Comparison of ENCODE assay signal across 8 cellular contexts in genomic region chr7:131513245-131514061, GRCh38. TPM values are rescaled to one million over a fixed set of nuclear protein-coding genes. Genes with fewer than 3 reads are reported as not detected.
DNase-seq lines count a peak whose midpoint lies in the region; ATAC-seq, FAIRE-seq and TF ChIP-seq lines count a peak whose summit lies in the region.

No MANE protein-coding gene starts in this region.

- CTCF ChIA-PET in AG04450 (lab: Charles Lee) (interaction anchor here (0.6 to 5.6 kb wide), 25 partner anchors 8 to 628 kb away, joined by 3 to 50 read pairs (median 4); no protein-coding TSS in a partner anchor), WTC11 (lab: Charles Lee) (interaction anchor here (0.5 to 3.8 kb wide), 13 partner anchors 15 to 196 kb away, joined by 3 to 29 read pairs (median 4); no protein-coding TSS in a partner anchor), mammary epithelial cell (lab: Charles Lee; ENCODE audit: low non-redundant PET) (no interaction called here)

- no peak overlapping the region for H3K4me3 Mint-ChIP-seq in WTC11

- TF ChIP-seq CTCF in AG04450 (IDR thresholded peaks at IDR 0.05; ENCODE audit: low read depth, low read length) (peak; percentile 98), WTC11 (IDR thresholded peaks at IDR 0.05) (peak; percentile 98), mammary epithelial cell (conservative IDR thresholded peaks at IDR 0.05 in 1 of 2, IDR thresholded peaks at IDR 0.05 in 1 of 2; ENCODE audit: extremely low read depth in 1 of 2, insufficient read depth in 1 of 2, low read depth in 1 of 2, low read length in 2 of 2) (peak; percentile 97 to 99), keratinocyte (optimal IDR thresholded peaks at IDR 0.05 in 1 of 3, IDR thresholded peaks at IDR 0.05 in 1 of 3, conservative IDR thresholded peaks at IDR 0.05 in 1 of 3; ENCODE audit: extremely low read depth in 1 of 3, insufficient read depth in 2 of 3, low read length in 3 of 3) (peak; percentile 98 to 100 (median 99))

- intact Hi-C loops in mammary epithelial cell (cut with micrococcal nuclease), result loop anchor here (1.0 kb wide), 1 partner anchor 444 kb away; no protein-coding TSS in a partner anchor

- DNase-seq in AG04450 (ENCODE audit: low read depth, low spot score) (peak; percentile 68), NCI-H2196 (lab: John Stamatoyannopoulos, UW; ENCODE audit: unreplicated experiment) (peak; percentile 94), WTC11 (ENCODE audit: low spot score) (peak; percentile 90), mammary epithelial cell (peak; percentile 64), keratinocyte (ENCODE audit: low read depth, low spot score) (peak; percentile 59)
- peak; percentile 67 to 80 for DNase-seq in stimulated activated CD4-positive, alpha-beta T cell treated with anti-CD3 and anti-CD28 coated beads, Interleukin-15, amount 100 ng/mL, for 48 hours (ENCODE audit: low read depth in 2 of 2)

- peaks cover 76% of the 10 kb centered on the region for H3K4me1 Mint-ChIP-seq in WTC11

- no peaks in the 10 kb centered on the region for H3K27me3 Mint-ChIP-seq in WTC11 (ENCODE audit: low read depth)

- BruUV-seq in mammary epithelial cell (replicated peaks; lab: Mats Ljungman, UMichigan), result no TSS peak

- H3K4me2 ChIP-seq in mammary epithelial cell (ENCODE audit: insufficient read depth, low read depth, low read length) (no peak overlapping the region), keratinocyte (ENCODE audit: control insufficient read depth, extremely low read depth, insufficient read depth, low read depth, low read length) (no peak overlapping the region)

- H3K79me2 ChIP-seq in mammary epithelial cell (ENCODE audit: insufficient read depth, low read length) (no peaks in the 10 kb centered on the region), keratinocyte (ENCODE audit: control insufficient read depth, insufficient read depth, low read length) (no peaks in the 10 kb centered on the region)

- H3K27ac ChIP-seq in AG04450 (ENCODE audit: low read depth, low read length) (no peak overlapping the region), mammary epithelial cell (ENCODE audit: insufficient read depth, low read depth, low read length) (no peak overlapping the region), keratinocyte (ENCODE audit: control insufficient read depth, insufficient read depth, low read length) (no peak overlapping the region)

- peaks cover 42% of the 10 kb centered on the region for H3K36me3 Mint-ChIP-seq in WTC11

- ATAC-seq in GM18868 (IDR thresholded peaks at IDR 0.05; ENCODE audit: unreplicated experiment) (peak; percentile 99), HG03159 (IDR thresholded peaks at IDR 0.05; ENCODE audit: unreplicated experiment) (peak; percentile 90), WTC11 (peak; percentile 94)

- H3K27me3 ChIP-seq in AG04450 (ENCODE audit: control insufficient read depth, insufficient read depth, low read length), result no peaks in the 10 kb centered on the region
- H3K27me3 ChIP-seq in mammary epithelial cell (ENCODE audit: insufficient read depth, low read length), result no peaks in the 10 kb centered on the region
- peaks cover 7% of the 10 kb centered on the region for H3K27me3 ChIP-seq in keratinocyte (ENCODE audit: control insufficient read depth, extremely low read depth, insufficient read depth, low read length)

- FAIRE-seq in keratinocyte (lab: Jason Lieb, UNC), result no peak

- no peak overlapping the region for H3K4me3 ChIP-seq in AG04450 (ENCODE audit: low read depth, low read length)
- no peak overlapping the region for H3K4me3 ChIP-seq in mammary epithelial cell (replicated peaks in 1 of 3; ENCODE audit: insufficient read depth in 1 of 3, low read depth in 2 of 3, low read length in 3 of 3)
- H3K4me3 ChIP-seq in keratinocyte (ENCODE audit: control insufficient read depth in 2 of 3, extremely low read depth in 1 of 3, insufficient read depth in 2 of 3, low read depth in 1 of 3, low read length in 3 of 3), result no peak overlapping the region

- dilution Hi-C loops in mammary epithelial cell (cut with HindIII; ENCODE audit: low sequenced_read_pairs) (no loop called here), keratinocyte (cut with MboI; ENCODE audit: extremely low pct_ligation_motif_present, low sequenced_read_pairs) (no loop called here)

- H4K20me1 ChIP-seq in mammary epithelial cell (ENCODE audit: insufficient read depth, low read length) (no peaks in the 10 kb centered on the region), keratinocyte (ENCODE audit: control insufficient read depth, extremely low read depth, insufficient read depth, low read length) (no peaks in the 10 kb centered on the region)

- H3K36me3 ChIP-seq in mammary epithelial cell (ENCODE audit: insufficient read depth, low read length), result no peaks in the 10 kb centered on the region
- no peaks in the 10 kb centered on the region for H3K36me3 ChIP-seq in keratinocyte (ENCODE audit: control insufficient read depth in 2 of 2, extremely low read depth in 1 of 2, insufficient read depth in 2 of 2, low read length in 2 of 2)

- POLR2A ChIA-PET in AG04450 (lab: Yijun Ruan, JAX) (interaction anchor here (0.6 to 0.7 kb wide), 2 partner anchors 37 to 604 kb away, joined by 3 to 9 read pairs; no protein-coding TSS in a partner anchor), WTC11 (lab: Charles Lee) (interaction anchor here (0.5 to 0.8 kb wide), 3 partner anchors 33 to 411 kb away, joined by 6 read pairs; no protein-coding TSS in a partner anchor)

- H3K4me1 ChIP-seq in mammary epithelial cell (ENCODE audit: insufficient read depth, low read length) (no peaks in the 10 kb centered on the region), keratinocyte (ENCODE audit: control insufficient read depth, extremely low read depth, insufficient read depth, low read length) (no peaks in the 10 kb centered on the region)

- WGBS in mammary epithelial cell (ENCODE audit: low coverage, missing lambda C conversion rate), result 51% methylated on average over 9 of the region's 11 CpGs

- in situ Hi-C loops in mammary epithelial cell (cut with MboI; ENCODE audit: low sequenced_read_pairs in 2 of 2), result loop anchor here (5.0 to 10.0 kb wide), 2 partner anchors 139 to 141 kb away; no protein-coding TSS in a partner anchor

- H3K9ac ChIP-seq in mammary epithelial cell (ENCODE audit: insufficient read depth, low read length) (no peak overlapping the region), keratinocyte (ENCODE audit: control insufficient read depth, extremely low read depth, insufficient read depth, low read length) (no peak overlapping the region)

- peak overlapping the region; percentile 97 for H3K27ac Mint-ChIP-seq in WTC11

- no peaks in the 10 kb centered on the region for H3K9me3 Mint-ChIP-seq in WTC11

- H2AFZ ChIP-seq in mammary epithelial cell (ENCODE audit: low read depth, low read length) (peak overlapping the region; percentile 6), keratinocyte (ENCODE audit: control insufficient read depth, low read length) (no peak overlapping the region)

- H3K9me1 ChIP-seq in keratinocyte (ENCODE audit: control insufficient read depth, extremely low read depth, insufficient read depth, low read length), result no peaks in the 10 kb centered on the region

- no peaks in the 10 kb centered on the region for H3K9me3 ChIP-seq in AG04450 (ENCODE audit: control insufficient read depth, insufficient read depth, low read length)
- H3K9me3 ChIP-seq in mammary epithelial cell (replicated peaks; ENCODE audit: insufficient read depth, low read length), result no peaks in the 10 kb centered on the region
- H3K9me3 ChIP-seq in keratinocyte (ENCODE audit: control insufficient read depth, low read depth, low read length), result no peaks in the 10 kb centered on the region

TF ChIP-seq in WTC11, 78 proteins besides CTCF, POLR2A, EP300 and RAD21 (continues in another document):
- TF ChIP-seq, protein P1, sequence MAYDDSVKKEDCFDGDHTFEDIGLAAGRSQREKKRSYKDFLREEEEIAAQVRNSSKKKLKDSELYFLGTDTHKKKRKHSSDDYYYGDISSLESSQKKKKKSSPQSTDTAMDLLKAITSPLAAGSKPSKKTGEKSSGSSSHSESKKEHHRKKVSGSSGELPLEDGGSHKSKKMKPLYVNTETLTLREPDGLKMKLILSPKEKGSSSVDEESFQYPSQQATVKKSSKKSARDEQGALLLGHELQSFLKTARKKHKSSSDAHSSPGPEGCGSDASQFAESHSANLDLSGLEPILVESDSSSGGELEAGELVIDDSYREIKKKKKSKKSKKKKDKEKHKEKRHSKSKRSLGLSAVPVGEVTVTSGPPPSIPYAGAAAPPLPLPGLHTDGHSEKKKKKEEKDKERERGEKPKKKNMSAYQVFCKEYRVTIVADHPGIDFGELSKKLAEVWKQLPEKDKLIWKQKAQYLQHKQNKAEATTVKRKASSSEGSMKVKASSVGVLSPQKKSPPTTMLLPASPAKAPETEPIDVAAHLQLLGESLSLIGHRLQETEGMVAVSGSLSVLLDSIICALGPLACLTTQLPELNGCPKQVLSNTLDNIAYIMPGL (CRISPR knock-in tag; IDR thresholded peaks at IDR 0.05), result no peak
- TF ChIP-seq, protein P2, sequence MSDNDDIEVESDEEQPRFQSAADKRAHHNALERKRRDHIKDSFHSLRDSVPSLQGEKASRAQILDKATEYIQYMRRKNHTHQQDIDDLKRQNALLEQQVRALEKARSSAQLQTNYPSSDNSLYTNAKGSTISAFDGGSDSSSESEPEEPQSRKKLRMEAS (CRISPR knock-in tag; IDR thresholded peaks at IDR 0.05), result no peak
- no peak for TF ChIP-seq GTF2I (CRISPR knock-in tag; conservative IDR thresholded peaks at IDR 0.05)

RNA-seq across cellular contexts. Expression of gene PODXL, which starts 43.0 kb away (rescaled TPM):
- 0.79 and 0.92 TPM in 2 replicates for polyA plus RNA-seq in AG04450 (2011; rRNA removed)
- polyA minus RNA-seq in AG04450 (2011; rRNA and poly(A)+ RNA removed), result 1.2 and 1.5 TPM in 2 replicates
- 483 to 623 TPM (median 614 TPM) in 3 replicates for total RNA-seq in WTC11 (2021)
- under 1 TPM; 0.50 to 0.56 TPM for total RNA-seq in mammary epithelial cell
- polyA plus RNA-seq in mammary epithelial cell, result 0.16 TPM
- polyA minus RNA-seq in mammary epithelial cell, result not detected
- polyA plus RNA-seq in keratinocyte, result 0.04 to 0.08 TPM (median 0.08 TPM) in 3 replicates
- 0.05 TPM for polyA plus RNA-seq in keratinocyte (2011; ENCODE audit: low read depth)
- 0.05 and 0.06 TPM in 2 replicates for polyA plus RNA-seq in keratinocyte (2011; cell fraction: cytosol; rRNA removed)
- polyA plus RNA-seq in keratinocyte (2011; cell fraction: nucleus; rRNA removed), result 0.08 and 0.17 TPM in 2 replicates
- 0.11 and 0.24 TPM in 2 replicates for polyA plus RNA-seq in keratinocyte (2012; ENCODE audit: low replicate concordance)
- 0.03 to 0.48 TPM in 2 of 3 replicates, not detected in the other for polyA minus RNA-seq in keratinocyte
- 9.4 TPM for polyA minus RNA-seq in keratinocyte (2011; cell fraction: cytosol; rRNA and poly(A)+ RNA removed)
- polyA minus RNA-seq in keratinocyte (2011; cell fraction: nucleus; rRNA and poly(A)+ RNA removed), result 0.78 and 2.4 TPM in 2 replicates
